Comparison of ENCODE assay signal across 9 cellular contexts in the genomic region with DNA sequence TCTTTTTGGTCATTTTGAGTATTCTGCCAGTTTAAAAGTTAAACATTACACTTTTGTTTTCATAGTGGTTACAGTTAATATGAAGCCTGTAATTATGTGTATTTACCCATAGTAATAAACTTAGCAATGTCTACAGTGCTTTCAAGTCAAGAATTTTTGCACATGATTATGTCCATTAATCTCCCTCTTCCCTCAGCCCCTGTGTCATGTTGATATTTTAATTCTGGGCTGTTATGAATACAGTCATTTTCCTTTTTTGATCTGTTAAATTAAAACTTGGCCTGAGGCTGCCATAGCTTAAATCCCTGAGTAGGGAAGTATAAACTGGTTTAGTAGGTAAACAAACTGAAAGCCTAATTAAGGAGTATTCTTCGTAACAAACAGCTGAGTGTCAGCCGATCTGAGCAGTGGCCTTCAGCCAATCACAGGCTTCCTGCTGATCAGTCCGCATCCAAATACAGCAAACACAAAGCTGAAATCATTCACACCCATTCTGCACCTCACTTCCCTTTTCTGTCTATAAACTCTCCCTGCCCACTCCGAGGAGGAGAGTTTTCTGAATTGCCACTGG. TPM values are rescaled to one million over a fixed set of nuclear protein-coding genes. Genes with fewer than 3 reads are reported as not detected.
DNase-seq lines count a peak whose midpoint lies in the region; ATAC-seq and TF ChIP-seq lines count a peak whose summit lies in the region.
"Had no signal": no experiment of that assay in that cellular context is flagged by ENCODE, and none has a peak within 500 bp of the region (broad histone marks: within the 10 kb centered on the region; RNA-seq: fewer than 3 reads in every experiment).

No MANE protein-coding gene starts in this region.

- H3K27me3 Mint-ChIP-seq in WTC11 (ENCODE audit: low read depth) (peaks cover 6% of the 10 kb centered on the region), glutamatergic neuron (ENCODE audit: unreplicated experiment) (peaks cover 2% of the 10 kb centered on the region), chondrocyte (ENCODE audit: low read depth) (peaks cover 8% of the 10 kb centered on the region), endodermal cell (ENCODE audit: insufficient read depth) (peaks cover 4% of the 10 kb centered on the region)

- H3K27ac ChIP-seq in mucosa of rectum (ENCODE audit: low read depth in 2 of 2, low read length in 2 of 2): peak overlapping the region; percentile 1 to 64
- H3K27ac ChIP-seq in endodermal cell (ENCODE audit: low read depth, low read length): no peak overlapping the region
- H3K27ac ChIP-seq: KMS-11 had no signal

- peaks cover 0 to 10% of the 10 kb centered on the region in 2 donors for H3K4me1 ChIP-seq in mucosa of rectum (ENCODE audit: control insufficient read depth in 2 of 2, insufficient read depth in 2 of 2, low read length in 2 of 2)
- H3K4me1 ChIP-seq in endodermal cell (ENCODE audit: control insufficient read depth, insufficient read depth, low read length): no peaks in the 10 kb centered on the region

- H3K27ac Mint-ChIP-seq in WTC11 (no peak overlapping the region; the same call in 1 of the 2 replicates), glutamatergic neuron (ENCODE audit: unreplicated experiment) (no peak overlapping the region), chondrocyte (ENCODE audit: unreplicated experiment) (no peak overlapping the region), endodermal cell (no peak overlapping the region)

- H3K36me3 ChIP-seq in mucosa of rectum (ENCODE audit: control insufficient read depth in 2 of 2, insufficient read depth in 2 of 2, low read length in 2 of 2) (no peaks in the 10 kb centered on the region), endodermal cell (ENCODE audit: control insufficient read depth, insufficient read depth, low read length) (no peaks in the 10 kb centered on the region)

- H3K27me3 ChIP-seq in mucosa of rectum (ENCODE audit: control insufficient read depth in 2 of 2, insufficient read depth in 2 of 2, low read length in 2 of 2): no peaks in the 10 kb centered on the region
- no peaks in the 10 kb centered on the region for H3K27me3 ChIP-seq in endodermal cell (ENCODE audit: control insufficient read depth, insufficient read depth, low read length, poor library complexity, severe bottlenecking)

- H3K4me1 Mint-ChIP-seq in WTC11 (peaks cover 14% of the 10 kb centered on the region), glutamatergic neuron (ENCODE audit: low read depth, unreplicated experiment) (peaks cover 12% of the 10 kb centered on the region), chondrocyte (ENCODE audit: low read depth) (no peaks in the 10 kb centered on the region), endodermal cell (peaks cover 8% of the 10 kb centered on the region)

- POLR2A ChIA-PET in WTC11 (lab: Charles Lee): no interaction called here

- CTCF ChIA-PET in WTC11 (lab: Charles Lee): interaction anchor here (0.9 kb wide), 2 partner anchors 14 to 38 kb away, joined by 3 read pairs; no protein-coding TSS in a partner anchor

- H3K4me3 Mint-ChIP-seq in WTC11: no peak overlapping the region
- H3K4me3 Mint-ChIP-seq in glutamatergic neuron (ENCODE audit: unreplicated experiment): no peak overlapping the region
- H3K4me3 Mint-ChIP-seq in chondrocyte (ENCODE audit: unreplicated experiment): no peak overlapping the region
- H3K4me3 Mint-ChIP-seq in endodermal cell: no peak overlapping the region

- ATAC-seq in GM18517 (IDR thresholded peaks at IDR 0.05; ENCODE audit: unreplicated experiment): peak; percentile 100
- ATAC-seq in WTC11: peak; percentile 73

- no peak overlapping the region for H3K9ac ChIP-seq in mucosa of rectum (ENCODE audit: low read depth in 1 of 2, low read length in 2 of 2)
- H3K9ac ChIP-seq in endodermal cell (ENCODE audit: extremely low read depth, low read length, poor library complexity, severe bottlenecking): no peak overlapping the region
- H3K9ac ChIP-seq: KMS-11 had no signal

- 63 to 71% methylated on average over 1 to 4 of the region's 4 CpGs for WGBS in endodermal cell (ENCODE audit: insufficient coverage in 1 of 2, insufficient read length in 1 of 2), 2 experiments

- H3K9me3 Mint-ChIP-seq in WTC11: peaks cover 30% of the 10 kb centered on the region
- H3K9me3 Mint-ChIP-seq in glutamatergic neuron (ENCODE audit: unreplicated experiment): no peaks in the 10 kb centered on the region
- peaks cover 22% of the 10 kb centered on the region for H3K9me3 Mint-ChIP-seq in chondrocyte (ENCODE audit: low read depth)
- peaks cover 20% of the 10 kb centered on the region for H3K9me3 Mint-ChIP-seq in endodermal cell

- H3K4me3 ChIP-seq in mucosa of rectum (ENCODE audit: low read length in 2 of 2) (peak overlapping the region; percentile 22 to 43), endodermal cell (ENCODE audit: low read length) (no peak overlapping the region)

- H3K36me3 Mint-ChIP-seq in WTC11 (peaks cover 13% of the 10 kb centered on the region), glutamatergic neuron (ENCODE audit: unreplicated experiment) (peaks cover 11% of the 10 kb centered on the region), chondrocyte (ENCODE audit: low read depth) (peaks cover 2% of the 10 kb centered on the region), endodermal cell (ENCODE audit: low read depth) (no peaks in the 10 kb centered on the region)

- no peak for TF ChIP-seq CTCF in WTC11 (IDR thresholded peaks at IDR 0.05)
- TF ChIP-seq CTCF in glutamatergic neuron (IDR thresholded peaks at IDR 0.05; ENCODE audit: partially characterized antibody, unreplicated experiment): no peak
- TF ChIP-seq CTCF in chondrocyte (IDR thresholded peaks at IDR 0.05): no peak
- TF ChIP-seq CTCF in endodermal cell (conservative IDR thresholded peaks at IDR 0.05): no peak

- H3K9me3 ChIP-seq in mucosa of rectum (ENCODE audit: control insufficient read depth in 2 of 2, low read length in 2 of 2) (no peaks in the 10 kb centered on the region), endodermal cell (ENCODE audit: control insufficient read depth, low read length) (peaks cover 15% of the 10 kb centered on the region)

- DNase-seq in H4 (ENCODE audit: low spot score): peak; percentile 54
- DNase-seq in LoVo (ENCODE audit: low spot score): peak; percentile 62
- DNase-seq in WTC11 (ENCODE audit: low spot score): no peak
- DNase-seq in glutamatergic neuron: no peak
- no peak for DNase-seq in chondrocyte (ENCODE audit: low spot score)
- DNase-seq in endodermal cell: no peak

TF ChIP-seq in WTC11, 78 proteins besides CTCF, POLR2A, EP300 and RAD21 (continues in another document):
- TF ChIP-seq USF2 (CRISPR knock-in tag; IDR thresholded peaks at IDR 0.05) (no peak), ZNF263 (CRISPR knock-in tag; IDR thresholded peaks at IDR 0.05; ENCODE audit: low read depth) (no peak), SP1 (CRISPR knock-in tag; conservative IDR thresholded peaks at IDR 0.05) (no peak), JAZF1 (CRISPR knock-in tag; IDR thresholded peaks at IDR 0.05) (no peak)
- TF ChIP-seq, protein P1, sequence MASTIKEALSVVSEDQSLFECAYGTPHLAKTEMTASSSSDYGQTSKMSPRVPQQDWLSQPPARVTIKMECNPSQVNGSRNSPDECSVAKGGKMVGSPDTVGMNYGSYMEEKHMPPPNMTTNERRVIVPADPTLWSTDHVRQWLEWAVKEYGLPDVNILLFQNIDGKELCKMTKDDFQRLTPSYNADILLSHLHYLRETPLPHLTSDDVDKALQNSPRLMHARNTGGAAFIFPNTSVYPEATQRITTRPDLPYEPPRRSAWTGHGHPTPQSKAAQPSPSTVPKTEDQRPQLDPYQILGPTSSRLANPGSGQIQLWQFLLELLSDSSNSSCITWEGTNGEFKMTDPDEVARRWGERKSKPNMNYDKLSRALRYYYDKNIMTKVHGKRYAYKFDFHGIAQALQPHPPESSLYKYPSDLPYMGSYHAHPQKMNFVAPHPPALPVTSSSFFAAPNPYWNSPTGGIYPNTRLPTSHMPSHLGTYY (CRISPR knock-in tag; IDR thresholded peaks at IDR 0.05): no peak

RNA-seq across cellular contexts. Expression of gene SFT2D1, which starts 9.5 kb away (rescaled TPM):
- 16.0 and 27.6 TPM in 2 replicates for total RNA-seq in H4 (2014; rRNA removed; shearing (Covaris generic))
- total RNA-seq in WTC11 (2021) (48.0 to 53.1 TPM (median 49.4 TPM) in 3 replicates), glutamatergic neuron (ENCODE audit: unreplicated experiment) (23.5 TPM), chondrocyte (19.0 to 30.0 TPM (median 26.0 TPM) in 3 replicates), endodermal cell (10 to 100 TPM; 42.4 to 53.9 TPM)
- polyA plus RNA-seq in endodermal cell (2013, experiment 1 of 2): 52.4 TPM
- polyA plus RNA-seq in endodermal cell (2013, experiment 2 of 2): 51.3 TPM

RNA-seq across cellular contexts. Expression of gene MPC1, which starts 30.9 kb away (rescaled TPM):
- total RNA-seq in H4 (2014; rRNA removed; shearing (Covaris generic)): 46.1 and 64.0 TPM in 2 replicates
- 8.7 to 10.7 TPM (median 9.6 TPM) in 3 replicates for total RNA-seq in WTC11 (2021)
- total RNA-seq in glutamatergic neuron (ENCODE audit: unreplicated experiment): 17.0 TPM
- 25.1 to 31.6 TPM (median 30.1 TPM) in 3 replicates for total RNA-seq in chondrocyte
- 1 to 10 TPM; 8.2 to 8.7 TPM for total RNA-seq in endodermal cell
- polyA plus RNA-seq in endodermal cell (2013, experiment 1 of 2): 26.6 TPM
- polyA plus RNA-seq in endodermal cell (2013, experiment 2 of 2): 30.0 TPM

RNA-seq across cellular contexts. Expression of gene PRR18, which starts 43.6 kb away (rescaled TPM):
- not detected in 2 replicates for total RNA-seq in H4 (2014; rRNA removed; shearing (Covaris generic))
- total RNA-seq in WTC11 (2021): 0.16 to 0.52 TPM (median 0.39 TPM) in 3 replicates
- not detected for total RNA-seq in glutamatergic neuron (ENCODE audit: unreplicated experiment)
- total RNA-seq in chondrocyte: 0.36 to 0.70 TPM in 2 of 3 replicates, not detected in the other
- total RNA-seq in endodermal cell: under 1 TPM; 0.09 to 0.42 TPM
- not detected for polyA plus RNA-seq in endodermal cell (2013, experiment 1 of 2)
- not detected for polyA plus RNA-seq in endodermal cell (2013, experiment 2 of 2)

Comparison
In these comparisons a context has a peak if more than half of its experiments do, and no peak if none do; other contexts are left out.
1. DNase-seq: peak in H4 (single experiment) and LoVo (single experiment); none in WTC11 (single experiment), glutamatergic neuron (single experiment), chondrocyte (single experiment) and endodermal cell (single experiment).